In the genomic region with DNA sequence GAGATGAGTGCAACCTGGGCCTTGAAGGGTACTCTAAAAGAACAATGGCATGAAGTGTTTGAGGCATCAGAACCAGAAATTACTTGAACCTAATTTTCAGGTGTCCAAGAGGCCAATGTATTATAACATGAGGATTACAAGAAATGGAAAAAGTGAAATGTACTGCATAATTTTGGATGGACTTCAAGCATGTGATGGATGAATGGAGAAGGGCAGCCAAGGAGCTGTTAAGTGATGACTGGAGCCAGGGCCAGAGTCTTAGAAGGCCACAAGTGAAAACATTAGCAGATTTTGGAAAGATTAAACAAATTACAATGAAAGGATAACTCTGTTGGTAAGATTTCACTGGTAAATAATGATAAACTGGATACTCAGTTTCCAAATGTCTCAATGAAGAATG, we compare ENCODE assay signal across 36 cellular contexts.
"Had no signal": no experiment of that assay in that cellular context is flagged by ENCODE, and none has a peak within 500 bp of the region (broad histone marks: within the 10 kb centered on the region; RNA-seq: fewer than 3 reads in every experiment).

No MANE protein-coding gene starts in this region.

- FAIRE-seq: bronchial epithelial cell had no signal

- H3K4me1 Mint-ChIP-seq: activated B cell treated with CpG ODN at 0.5 μM for 24 hours; activated naive CD8-positive, alpha-beta T cell treated with anti-CD3 and anti-CD28 coated beads, Interleukin-2, amount 50 U/mL, for 24 hours; activated T-helper 17 cell treated with anti-CD3 and anti-CD28 coated beads, Interleukin-2, amount 50 U/mL, for 72 hours; central memory CD8-positive, alpha-beta T cell; T-cell had no signal

- ATAC-seq: activated CD4-positive, CD25-positive, alpha-beta regulatory T cell treated with anti-CD3 and anti-CD28 coated beads, Interleukin-2, amount 50 U/mL, for 24 hours; activated CD8-positive, alpha-beta T cell treated with anti-CD3 and anti-CD28 coated beads for 36 hours; activated naive CD8-positive, alpha-beta T cell treated with anti-CD3 and anti-CD28 coated beads, Interleukin-2, amount 50 U/mL, for 24 hours; activated T-cell treated with anti-CD3 and anti-CD28 coated beads, Interleukin-2, amount 50 U/mL, for 4 hours; activated T-helper 17 cell treated with anti-CD3 and anti-CD28 coated beads, Interleukin-2, amount 50 U/mL, for 72 hours; esophagus mucosa; foreskin keratinocyte; gastrocnemius medialis; T-cell had no signal

- H3K36me3 ChIP-seq: adrenal gland, ascending aorta, brain microvascular endothelial cell, gastrocnemius medialis, WERI-Rb-1 had no signal

- H3K27ac Mint-ChIP-seq: activated B cell treated with CpG ODN at 0.5 μM for 24 hours; activated CD8-positive, alpha-beta T cell treated with anti-CD3 and anti-CD28 coated beads for 36 hours; activated naive CD8-positive, alpha-beta T cell; activated naive CD8-positive, alpha-beta T cell treated with anti-CD3 and anti-CD28 coated beads, Interleukin-2, amount 50 U/mL, for 24 hours; activated T-helper 17 cell treated with anti-CD3 and anti-CD28 coated beads, Interleukin-2, amount 50 U/mL, for 72 hours; dendritic cell treated with granulocyte-macrophage colony-stimulating factor and Interleukin-4, amounts not matched to agents 40 ng/mL and 50 ng/mL, for 4 days; endodermal cell; T-cell; T-helper 1 cell treated with Interleukin-12 subunit alpha and Interleukin-12 subunit beta and Interleukin-4 antibody, amounts not matched to agents 30 μg/mL and 1 μg/mL, for 36 hours; T-helper 2 cell treated with Interferon-gamma antibody and Interleukin-4, amounts not matched to agents 5 μg/mL and 100 μg/mL, for 36 hours had no signal

- H3K27me3 Mint-ChIP-seq: activated B cell treated with CpG ODN at 0.5 μM for 24 hours; activated CD8-positive, alpha-beta T cell treated with anti-CD3 and anti-CD28 coated beads for 36 hours; activated naive CD8-positive, alpha-beta T cell; activated naive CD8-positive, alpha-beta T cell treated with anti-CD3 and anti-CD28 coated beads, Interleukin-2, amount 50 U/mL, for 24 hours; activated T-helper 17 cell treated with anti-CD3 and anti-CD28 coated beads, Interleukin-2, amount 50 U/mL, for 72 hours; central memory CD8-positive, alpha-beta T cell; dendritic cell treated with granulocyte-macrophage colony-stimulating factor and Interleukin-4, amounts not matched to agents 40 ng/mL and 50 ng/mL, for 4 days; T-cell had no signal

- H3K27ac ChIP-seq: adrenal gland, ascending aorta, brain microvascular endothelial cell, coronary artery, dorsolateral prefrontal cortex, foreskin keratinocyte, gastrocnemius medialis, WERI-Rb-1 had no signal

- H3K27me3 ChIP-seq: adrenal gland, ascending aorta, brain microvascular endothelial cell, dorsolateral prefrontal cortex, foreskin keratinocyte, gastrocnemius medialis had no signal

- H3K9me3 Mint-ChIP-seq: activated CD8-positive, alpha-beta T cell treated with anti-CD3 and anti-CD28 coated beads for 36 hours; activated T-helper 17 cell treated with anti-CD3 and anti-CD28 coated beads, Interleukin-2, amount 50 U/mL, for 72 hours; endodermal cell; T-helper 1 cell treated with Interleukin-12 subunit alpha and Interleukin-12 subunit beta and Interleukin-4 antibody, amounts not matched to agents 30 μg/mL and 1 μg/mL, for 36 hours had no signal

- H3K4me3 Mint-ChIP-seq: activated B cell treated with CpG ODN at 0.5 μM for 24 hours; activated CD8-positive, alpha-beta T cell treated with anti-CD3 and anti-CD28 coated beads for 36 hours; activated naive CD8-positive, alpha-beta T cell; activated naive CD8-positive, alpha-beta T cell treated with anti-CD3 and anti-CD28 coated beads, Interleukin-2, amount 50 U/mL, for 24 hours; activated T-cell treated with anti-CD3 and anti-CD28 coated beads, Interleukin-2, amount 50 U/mL, for 4 hours; activated T-helper 17 cell treated with anti-CD3 and anti-CD28 coated beads, Interleukin-2, amount 50 U/mL, for 72 hours; central memory CD8-positive, alpha-beta T cell; dendritic cell treated with granulocyte-macrophage colony-stimulating factor and Interleukin-4, amounts not matched to agents 40 ng/mL and 50 ng/mL, for 4 days; endodermal cell; T-cell; T-helper 1 cell treated with Interleukin-12 subunit alpha and Interleukin-12 subunit beta and Interleukin-4 antibody, amounts not matched to agents 30 μg/mL and 1 μg/mL, for 36 hours; T-helper 2 cell treated with Interferon-gamma antibody and Interleukin-4, amounts not matched to agents 5 μg/mL and 100 μg/mL, for 36 hours had no signal

- DNase-seq: activated B cell treated with CpG ODN at 0.5 μM for 24 hours; activated CD4-positive, alpha-beta T cell treated with anti-CD3 and anti-CD28 coated beads for 48 hours; activated CD4-positive, alpha-beta T cell treated with anti-CD3 and anti-CD28 coated beads, Interleukin-2, amount 50 U/mL, for 1 hour; activated CD4-positive, alpha-beta T cell treated with anti-CD3 and anti-CD28 coated beads, Interleukin-2, amount 50 U/mL, for 48 hours; activated CD8-positive, alpha-beta memory T cell treated with anti-CD3 and anti-CD28 coated beads for 24 hours; activated CD8-positive, alpha-beta T cell treated with anti-CD3 and anti-CD28 coated beads for 36 hours; activated effector memory CD4-positive, alpha-beta T cell treated with Interleukin-2 at 50 U/mL for 16 hours; activated gamma-delta T cell treated with Interleukin-2 at 50 U/mL for 16 hours; activated naive CD4-positive, alpha-beta T cell treated with anti-CD3 and anti-CD28 coated beads, Interleukin-2, amount 50 U/mL, for 16 hours; activated naive CD4-positive, alpha-beta T cell treated with Interleukin-2 at 50 U/mL for 16 hours; activated naive CD8-positive, alpha-beta T cell treated with anti-CD3 and anti-CD28 coated beads, Interleukin-2, amount 50 U/mL, for 24 hours; activated T-cell treated with anti-CD3 and anti-CD28 coated beads, Interleukin-2, amount 50 U/mL, for 4 hours; adrenal gland; amygdala; brain microvascular endothelial cell; dorsolateral prefrontal cortex; effector memory CD4-positive, alpha-beta T cell; endodermal cell; foreskin keratinocyte; gastrocnemius medialis; head of caudate nucleus; SW 1271; T-cell; T1000; WERI-Rb-1 had no signal

- H3K4me3 ChIP-seq: adrenal gland, ascending aorta, coronary artery, dorsolateral prefrontal cortex, gastrocnemius medialis had no signal

- H3K4me1 ChIP-seq: adrenal gland, gastrocnemius medialis had no signal

- H3K36me3 Mint-ChIP-seq: activated naive CD8-positive, alpha-beta T cell; T-cell had no signal

- H3K9me3 ChIP-seq: adrenal gland, ascending aorta, gastrocnemius medialis had no signal
